In genomic region chr13:27101289-27101688, GRCh38 we compare ENCODE assay signal across 39 cellular contexts.
"Had no signal": no experiment of that assay in that cellular context is flagged by ENCODE, and none has a peak within 500 bp of the region (broad histone marks: within the 10 kb centered on the region; RNA-seq: fewer than 3 reads in every experiment).

No MANE protein-coding gene starts in this region.

- ATAC-seq: activated naive CD8-positive, alpha-beta T cell treated with anti-CD3 and anti-CD28 coated beads, Interleukin-2, amount 50 U/mL, for 24 hours; activated T-cell treated with anti-CD3 and anti-CD28 coated beads, Interleukin-2, amount 50 U/mL, for 4 hours; activated T-helper 17 cell treated with anti-CD3 and anti-CD28 coated beads, Interleukin-2, amount 50 U/mL, for 72 hours; body of pancreas had no signal

- H3K27me3 Mint-ChIP-seq: activated naive CD4-positive, alpha-beta T cell treated with anti-CD3 and anti-CD28 coated beads, Interleukin-2, amount 10 ng/mL, durations not matched to agents 7 days and 5 days; activated naive CD4-positive, alpha-beta T cell treated with anti-CD3 and anti-CD28 coated beads, Interleukin-2, amount 50 U/mL, for 24 hours; activated naive CD8-positive, alpha-beta T cell; activated naive CD8-positive, alpha-beta T cell treated with anti-CD3 and anti-CD28 coated beads for 36 hours; activated naive CD8-positive, alpha-beta T cell treated with anti-CD3 and anti-CD28 coated beads, Interleukin-2, amount 10 ng/mL, durations not matched to agents 7 days and 5 days; activated naive CD8-positive, alpha-beta T cell treated with anti-CD3 and anti-CD28 coated beads, Interleukin-2, amount 50 U/mL, for 24 hours; activated T-cell treated with anti-CD3 and anti-CD28 coated beads, Interleukin-2, amount 50 U/mL, for 24 hours; activated T-helper 17 cell treated with anti-CD3 and anti-CD28 coated beads, Interleukin-2, amount 50 U/mL, for 72 hours; brain; central memory CD8-positive, alpha-beta T cell had no signal

- H3K4me3 Mint-ChIP-seq: activated naive CD4-positive, alpha-beta T cell treated with anti-CD3 and anti-CD28 coated beads for 36 hours; activated naive CD4-positive, alpha-beta T cell treated with anti-CD3 and anti-CD28 coated beads, Interleukin-2, amount 10 ng/mL, durations not matched to agents 7 days and 5 days; activated naive CD4-positive, alpha-beta T cell treated with anti-CD3 and anti-CD28 coated beads, Interleukin-2, amount 50 U/mL, for 24 hours; activated naive CD8-positive, alpha-beta T cell; activated naive CD8-positive, alpha-beta T cell treated with anti-CD3 and anti-CD28 coated beads for 36 hours; activated naive CD8-positive, alpha-beta T cell treated with anti-CD3 and anti-CD28 coated beads, Interleukin-2, amount 10 ng/mL, durations not matched to agents 7 days and 5 days; activated naive CD8-positive, alpha-beta T cell treated with anti-CD3 and anti-CD28 coated beads, Interleukin-2, amount 50 U/mL, for 24 hours; activated T-cell treated with anti-CD3 and anti-CD28 coated beads, Interleukin-2, amount 50 U/mL, for 24 hours; activated T-cell treated with anti-CD3 and anti-CD28 coated beads, Interleukin-2, amount 50 U/mL, for 4 hours; activated T-cell treated with anti-CD3 and anti-CD28 coated beads, Interleukin-2, amount 50 U/mL, for 72 hours; activated T-helper 1 cell treated with anti-CD3 and anti-CD28 coated beads, Interleukin-12 subunit alpha, Interleukin-12 subunit beta, Interleukin-2, Interleukin-4 antibody, amounts not matched to agents 30 ng/mL and 10 ng/mL and 1 ng/mL, durations not matched to agents 14 hours and 24 hours and 36 hours; activated T-helper 17 cell treated with anti-CD3 and anti-CD28 coated beads, Interleukin-2, amount 50 U/mL, for 72 hours; brain; central memory CD8-positive, alpha-beta T cell had no signal

- H3K4me1 Mint-ChIP-seq: brain had no signal

- H3K27ac Mint-ChIP-seq: activated naive CD4-positive, alpha-beta T cell treated with anti-CD3 and anti-CD28 coated beads for 36 hours; activated naive CD4-positive, alpha-beta T cell treated with anti-CD3 and anti-CD28 coated beads, Interleukin-2, amount 10 ng/mL, durations not matched to agents 7 days and 5 days; activated naive CD4-positive, alpha-beta T cell treated with anti-CD3 and anti-CD28 coated beads, Interleukin-2, amount 50 U/mL, for 24 hours; activated naive CD8-positive, alpha-beta T cell; activated naive CD8-positive, alpha-beta T cell treated with anti-CD3 and anti-CD28 coated beads for 36 hours; activated naive CD8-positive, alpha-beta T cell treated with anti-CD3 and anti-CD28 coated beads, Interleukin-2, amount 10 ng/mL, durations not matched to agents 7 days and 5 days; activated naive CD8-positive, alpha-beta T cell treated with anti-CD3 and anti-CD28 coated beads, Interleukin-2, amount 50 U/mL, for 24 hours; activated T-cell treated with anti-CD3 and anti-CD28 coated beads, Interleukin-2, amount 50 U/mL, for 24 hours; activated T-cell treated with anti-CD3 and anti-CD28 coated beads, Interleukin-2, amount 50 U/mL, for 72 hours; activated T-helper 1 cell treated with anti-CD3 and anti-CD28 coated beads, Interleukin-12 subunit alpha, Interleukin-12 subunit beta, Interleukin-2, Interleukin-4 antibody, amounts not matched to agents 30 ng/mL and 10 ng/mL and 1 ng/mL, durations not matched to agents 14 hours and 24 hours and 36 hours; activated T-helper 2 cell treated with anti-CD3 and anti-CD28 coated beads, Interferon-gamma antibody, Interleukin-2, Interleukin-4, amounts not matched to agents 10 μg/mL and 5 μg/mL and 100 μg/mL, durations not matched to agents 14 hours and 24 hours and 36 hours; brain had no signal

- H3K9me3 ChIP-seq: adrenal gland, ascending aorta, body of pancreas, breast epithelium had no signal

- H3K27ac ChIP-seq: adrenal gland, ascending aorta, body of pancreas, brain microvascular endothelial cell, breast epithelium, cardiac muscle cell had no signal

- DNase-seq: activated effector memory CD4-positive, alpha-beta T cell treated with anti-CD3 and anti-CD28 coated beads, Interleukin-2, amount 50 U/mL, for 16 hours; activated effector memory CD4-positive, alpha-beta T cell treated with Interleukin-2 at 50 U/mL for 16 hours; activated gamma-delta T cell; activated gamma-delta T cell treated with Interleukin-2 at 50 U/mL for 16 hours; activated naive CD4-positive, alpha-beta T cell treated with anti-CD3 and anti-CD28 coated beads for 36 hours; activated naive CD4-positive, alpha-beta T cell treated with anti-CD3 and anti-CD28 coated beads, Interleukin-2, amount 10 ng/mL, durations not matched to agents 7 days and 5 days; activated naive CD4-positive, alpha-beta T cell treated with anti-CD3 and anti-CD28 coated beads, Interleukin-2, amount 50 U/mL, for 16 hours; activated naive CD4-positive, alpha-beta T cell treated with Interleukin-2 at 50 U/mL for 16 hours; activated naive CD8-positive, alpha-beta T cell treated with anti-CD3 and anti-CD28 coated beads for 36 hours; activated naive CD8-positive, alpha-beta T cell treated with anti-CD3 and anti-CD28 coated beads, Interleukin-2, amount 10 ng/mL, durations not matched to agents 7 days and 5 days; activated naive CD8-positive, alpha-beta T cell treated with anti-CD3 and anti-CD28 coated beads, Interleukin-2, amount 50 U/mL, for 24 hours; activated T-cell treated with anti-CD3 and anti-CD28 coated beads, Interleukin-2, amount 50 U/mL, for 1 hour; activated T-cell treated with anti-CD3 and anti-CD28 coated beads, Interleukin-2, amount 50 U/mL, for 24 hours; activated T-cell treated with anti-CD3 and anti-CD28 coated beads, Interleukin-2, amount 50 U/mL, for 4 hours; activated T-cell treated with anti-CD3 and anti-CD28 coated beads, Interleukin-2, amount 50 U/mL, for 48 hours; activated T-cell treated with anti-CD3 and anti-CD28 coated beads, Interleukin-2, amount 50 U/mL, for 72 hours; adrenal gland; amniotic stem cell; amygdala; anterior cingulate cortex; aorta; body of pancreas; brain microvascular endothelial cell; caudate nucleus; central memory CD4-positive, alpha-beta T cell; cerebellar nuclear complex had no signal

- FAIRE-seq: astrocyte, bronchial epithelial cell had no signal

- H3K36me3 ChIP-seq: adrenal gland, brain microvascular endothelial cell had no signal

- H3K27me3 ChIP-seq: adrenal gland, ascending aorta, body of pancreas, brain microvascular endothelial cell, breast epithelium, cardiac muscle cell had no signal

- H3K9me3 Mint-ChIP-seq: activated naive CD4-positive, alpha-beta T cell treated with anti-CD3 and anti-CD28 coated beads for 36 hours; activated naive CD4-positive, alpha-beta T cell treated with anti-CD3 and anti-CD28 coated beads, Interleukin-2, amount 10 ng/mL, durations not matched to agents 7 days and 5 days; activated naive CD4-positive, alpha-beta T cell treated with anti-CD3 and anti-CD28 coated beads, Interleukin-2, amount 50 U/mL, for 24 hours; activated naive CD4-positive, alpha-beta T cell treated with anti-CD3 and anti-CD28 coated beads, Interleukin-2, amount 50 U/mL, for 72 hours; activated naive CD8-positive, alpha-beta T cell treated with anti-CD3 and anti-CD28 coated beads for 36 hours; activated naive CD8-positive, alpha-beta T cell treated with anti-CD3 and anti-CD28 coated beads, Interleukin-2, amount 10 ng/mL, durations not matched to agents 7 days and 5 days; activated naive CD8-positive, alpha-beta T cell treated with anti-CD3 and anti-CD28 coated beads, Interleukin-2, amount 50 U/mL, for 24 hours; activated T-cell treated with anti-CD3 and anti-CD28 coated beads, Interleukin-2, amount 50 U/mL, for 24 hours; activated T-cell treated with anti-CD3 and anti-CD28 coated beads, Interleukin-2, amount 50 U/mL, for 4 hours; activated T-cell treated with anti-CD3 and anti-CD28 coated beads, Interleukin-2, amount 50 U/mL, for 72 hours; activated T-helper 1 cell treated with anti-CD3 and anti-CD28 coated beads, Interleukin-12 subunit alpha, Interleukin-12 subunit beta, Interleukin-2, Interleukin-4 antibody, amounts not matched to agents 30 ng/mL and 10 ng/mL and 1 ng/mL, durations not matched to agents 14 hours and 24 hours and 36 hours; activated T-helper 17 cell treated with anti-CD3 and anti-CD28 coated beads, Interleukin-2, amount 50 U/mL, for 72 hours; activated T-helper 2 cell treated with anti-CD3 and anti-CD28 coated beads, Interferon-gamma antibody, Interleukin-2, Interleukin-4, amounts not matched to agents 10 μg/mL and 5 μg/mL and 100 μg/mL, durations not matched to agents 14 hours and 24 hours and 36 hours; central memory CD8-positive, alpha-beta T cell had no signal

- H3K4me1 ChIP-seq: adrenal gland, ascending aorta, breast epithelium had no signal

- H3K4me3 ChIP-seq: adrenal gland, ascending aorta, body of pancreas, breast epithelium, cardiac muscle cell had no signal
